ENCODE assay signal across 21 cellular contexts in the genomic region with DNA sequence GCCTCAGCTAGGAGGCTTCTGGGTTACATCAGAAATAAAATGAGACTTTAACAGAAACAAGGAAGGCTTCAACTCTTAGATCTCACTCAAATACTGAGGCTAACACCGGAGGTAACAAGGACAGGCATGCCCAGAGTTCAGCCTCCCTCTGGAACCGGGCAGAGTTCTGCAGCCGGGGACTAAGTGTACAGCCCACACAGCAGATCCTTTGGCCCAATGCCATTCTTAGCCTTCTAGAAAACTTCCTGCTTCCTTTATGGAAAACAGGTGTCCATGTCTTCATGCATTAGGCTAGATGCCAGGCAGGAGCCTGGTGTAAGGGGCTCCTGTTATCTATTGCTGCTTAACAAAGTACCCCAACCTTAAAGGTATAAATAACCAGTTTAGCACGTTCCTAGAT.
DNase-seq lines count a peak whose midpoint lies in the region; ATAC-seq and TF ChIP-seq lines count a peak whose summit lies in the region.
"Had no signal": no experiment of that assay in that cellular context is flagged by ENCODE, and none has a peak within 500 bp of the region (broad histone marks: within the 10 kb centered on the region; RNA-seq: fewer than 3 reads in every experiment).

No MANE protein-coding gene starts in this region.

- no peak overlapping the region for H3K23ac ChIP-seq in mesendoderm (ENCODE audit: low read length)

- intact Hi-C loops in colonic mucosa (cut with DNase I) = no loop called here

- H3K4me3 ChIP-seq in BLaER1 treated with 17β-estradiol and CSF1 and Interleukin-3, amounts not matched to agents 10 nM and 100 nM = no peak overlapping the region
- no peak overlapping the region for H3K4me3 ChIP-seq in mesendoderm (ENCODE audit: low read length)
- no peak overlapping the region for H3K4me3 ChIP-seq in colonic mucosa
- H3K4me3 ChIP-seq: adrenal gland, MG63, stomach, tibial artery had no signal

- peaks cover 25 to 82% (median 56%) of the 10 kb centered on the region in 10 experiments for H3K4me1 ChIP-seq in BLaER1 treated with 17β-estradiol and CSF1 and Interleukin-3, amounts not matched to agents 10 nM and 100 nM
- no peaks in the 10 kb centered on the region for H3K4me1 ChIP-seq in mesendoderm (ENCODE audit: control insufficient read depth, low read depth, low read length)
- no peaks in the 10 kb centered on the region for H3K4me1 ChIP-seq in colonic mucosa

- peak overlapping the region; percentile 27 for H3K4ac ChIP-seq in mesendoderm (ENCODE audit: low read depth, low read length)

- no peak overlapping the region for H3K9ac ChIP-seq in BLaER1 treated with 17β-estradiol and CSF1 and Interleukin-3, amounts not matched to agents 10 nM and 100 nM
- H3K9ac ChIP-seq in mesendoderm (ENCODE audit: low read length) (no peak overlapping the region), colonic mucosa (ENCODE audit: low read depth in 2 of 2, low read length in 2 of 2) (no peak overlapping the region)

- H4K8ac ChIP-seq in mesendoderm (ENCODE audit: low read depth, low read length) = no peak overlapping the region

- no peak overlapping the region for H2BK5ac ChIP-seq in mesendoderm (ENCODE audit: low read length)

- H3K4me2 ChIP-seq in BLaER1 treated with 17β-estradiol and CSF1 and Interleukin-3, amounts not matched to agents 10 nM and 100 nM = peak overlapping the region in 7 of 11 experiments; percentile 19 to 81 (median 63); a peak in 8 of 22 replicates
- H3K4me2 ChIP-seq in mesendoderm (ENCODE audit: low read length) = no peak overlapping the region

- H2BK120ac ChIP-seq in mesendoderm (ENCODE audit: low read depth, low read length) = no peak overlapping the region

- H3K27ac ChIP-seq in BLaER1 treated with 17β-estradiol and CSF1 and Interleukin-3, amounts not matched to agents 10 nM and 100 nM = no peak overlapping the region
- H3K27ac ChIP-seq in mesendoderm (ENCODE audit: low read depth, low read length) = no peak overlapping the region
- H3K27ac ChIP-seq in colonic mucosa = no peak overlapping the region
- H3K27ac ChIP-seq: adrenal gland, stomach had no signal

- no peaks in the 10 kb centered on the region for H3K36me3 ChIP-seq in BLaER1 treated with 17β-estradiol and CSF1 and Interleukin-3, amounts not matched to agents 10 nM and 100 nM
- H3K36me3 ChIP-seq in mesendoderm (ENCODE audit: control insufficient read depth, insufficient read depth, low read length) (no peaks in the 10 kb centered on the region), colonic mucosa (no peaks in the 10 kb centered on the region)
- H3K36me3 ChIP-seq: adrenal gland, MG63, stomach, tibial artery had no signal

- TF ChIP-seq CTCF in colonic mucosa (IDR thresholded peaks at IDR 0.05) = no peak

- ATAC-seq in GM18907 (IDR thresholded peaks at IDR 0.05; ENCODE audit: unreplicated experiment) = no peak
- no peak for ATAC-seq in HG02870 (IDR thresholded peaks at IDR 0.05; ENCODE audit: unreplicated experiment)
- ATAC-seq: activated T-cell treated with anti-CD3 and anti-CD28 coated beads, Interleukin-2, amount 50 U/mL, for 4 hours; sciatic nerve had no signal

- peaks cover 0 to 19% (median 6%) of the 10 kb centered on the region in 11 experiments; a peak in 12 of 22 replicates for H3K9me3 ChIP-seq in BLaER1 treated with 17β-estradiol and CSF1 and Interleukin-3, amounts not matched to agents 10 nM and 100 nM (replicated peaks in 1 of 11)
- H3K9me3 ChIP-seq in colonic mucosa = no peaks in the 10 kb centered on the region
- H3K9me3 ChIP-seq: adrenal gland, MG63 had no signal

- no peak overlapping the region for H3K56ac ChIP-seq in mesendoderm (ENCODE audit: low read length)

- peak; percentile 58 for DNase-seq in RPMI7951 (ENCODE audit: low read depth)
- DNase-seq in dermis blood vessel endothelial cell = peak; percentile 70
- DNase-seq in mesendoderm = no peak
- no peak for DNase-seq in colonic mucosa
- DNase-seq in NCI-H2196 (lab: John Stamatoyannopoulos, UW; ENCODE audit: unreplicated experiment) = no peak
- DNase-seq: activated CD4-positive, alpha-beta T cell treated with anti-CD3 and anti-CD28 coated beads for 4 hours; activated naive CD4-positive, alpha-beta T cell; activated T-cell treated with anti-CD3 and anti-CD28 coated beads, Interleukin-2, amount 50 U/mL, for 4 hours; adrenal gland; MG63; NCI-H1417; NCI-H2107; NCI-H446 treated with DMSO at 0.1 percent for 48 hours; posterior cingulate gyrus; stomach; T-helper 2 cell; tibial artery had no signal

- no peaks in the 10 kb centered on the region for H3K79me2 ChIP-seq in mesendoderm (ENCODE audit: control insufficient read depth, insufficient read depth, low read length)

- no peaks in the 10 kb centered on the region for H3K79me1 ChIP-seq in mesendoderm (ENCODE audit: low read length)

- no peak overlapping the region for H4K5ac ChIP-seq in mesendoderm (ENCODE audit: low read length)

- H3K27me3 ChIP-seq in BLaER1 treated with 17β-estradiol and CSF1 and Interleukin-3, amounts not matched to agents 10 nM and 100 nM = no peaks in the 10 kb centered on the region
- H3K27me3 ChIP-seq in mesendoderm (ENCODE audit: insufficient read depth, low read length, poor library complexity) (no peaks in the 10 kb centered on the region), colonic mucosa (no peaks in the 10 kb centered on the region)
- H3K27me3 ChIP-seq: MG63, tibial artery had no signal

- WGBS in mesendoderm (ENCODE audit: extremely low coverage, insufficient coverage, low lambda C conversion rate) = no CpG with 5 or more reads among the region's 4 CpGs

- H2BK15ac ChIP-seq in mesendoderm (replicated peaks; ENCODE audit: low read depth) = no peak overlapping the region

- no peak overlapping the region for H3K18ac ChIP-seq in mesendoderm (ENCODE audit: low read length)

- H2AK5ac ChIP-seq in mesendoderm (ENCODE audit: low read length) = peak overlapping the region; percentile 51

- no peaks in the 10 kb centered on the region for H4K20me1 ChIP-seq in BLaER1 treated with 17β-estradiol and CSF1 and Interleukin-3, amounts not matched to agents 10 nM and 100 nM

Comparison
In these comparisons a context has a peak if more than half of its experiments do, and no peak if none do; other contexts are left out.
1. DNase-seq: peak in RPMI7951 (single experiment) and dermis blood vessel endothelial cell (single experiment); none in mesendoderm (single experiment), colonic mucosa (single experiment) and NCI-H2196 (single experiment).